In the genomic region with DNA sequence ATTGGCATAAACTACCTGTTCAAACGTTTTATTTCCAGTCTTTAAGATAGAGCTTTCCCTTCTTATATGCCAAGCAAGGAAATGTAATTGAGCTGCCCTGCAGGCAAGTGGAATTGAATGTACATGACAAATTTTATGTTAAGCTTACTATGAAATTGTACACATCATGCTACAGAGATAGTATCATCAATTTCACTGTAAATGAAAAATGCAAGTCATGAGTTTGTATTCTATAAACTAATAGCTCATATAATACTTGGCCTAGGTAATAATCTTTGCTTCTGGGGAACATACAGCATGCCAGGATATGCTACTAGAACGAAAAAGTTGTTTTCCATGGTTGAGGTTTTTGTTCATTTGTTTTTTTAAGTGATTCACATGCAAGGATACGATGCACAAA, we compare ENCODE assay signal across 25 cellular contexts. TPM values are rescaled to one million over a fixed set of nuclear protein-coding genes. Genes with fewer than 3 reads are reported as not detected.
"Had no signal": no experiment of that assay in that cellular context is flagged by ENCODE, and none has a peak within 500 bp of the region (broad histone marks: within the 10 kb centered on the region; RNA-seq: fewer than 3 reads in every experiment).

No MANE protein-coding gene starts in this region.

- H3K4me3 ChIP-seq: coronary artery, dorsolateral prefrontal cortex, esophagus squamous epithelium, gastrocnemius medialis, heart right ventricle, left lung, lower lobe of right lung, mucosa of descending colon had no signal

- H3K27ac ChIP-seq: coronary artery, dorsolateral prefrontal cortex, esophagus squamous epithelium, gastrocnemius medialis, heart right ventricle, left lung, lower lobe of right lung had no signal

- H3K4me1 ChIP-seq: left lung, lower lobe of right lung had no signal

- H3K36me3 ChIP-seq: esophagus squamous epithelium, left lung, lower lobe of right lung had no signal

- H3K9me3 ChIP-seq: esophagus squamous epithelium, gastrocnemius medialis, heart right ventricle, left lung, lower lobe of right lung, mucosa of descending colon had no signal

- H3K27me3 ChIP-seq: dorsolateral prefrontal cortex, gastrocnemius medialis, heart right ventricle, left lung had no signal

- FAIRE-seq: endothelial cell of umbilical vein, islet of Langerhans, keratinocyte had no signal

- DNase-seq: dermis blood vessel endothelial cell; dorsolateral prefrontal cortex; effector CD4-positive, alpha-beta T cell; effector memory CD4-positive, alpha-beta T cell; esophagus squamous epithelium; foreskin fibroblast; foreskin melanocyte; gastrocnemius medialis; glutamatergic neuron; head of caudate nucleus; heart right ventricle; hippocampal formation; left cardiac atrium; left lung; left ventricle myocardium superior; lower lobe of right lung; mesenchymal stem cell; mucosa of descending colon; naive B cell; naive thymus-derived CD8-positive, alpha-beta T cell had no signal

- ATAC-seq: esophagus mucosa; gastrocnemius medialis; heart right ventricle; left cardiac atrium; left lung; left ventricle myocardium superior; lower lobe of right lung; mucosa of descending colon; naive thymus-derived CD8-positive, alpha-beta T cell had no signal

RNA-seq across cellular contexts. Expression of a gene that starts 14.7 kb away (rescaled TPM):
- polyA plus RNA-seq: keratinocyte had no signal
